Comparison of ENCODE assay signal across 8 cellular contexts in genomic region chr1:27153927-27154358, GRCh38. TPM values are rescaled to one million over a fixed set of nuclear protein-coding genes. Genes with fewer than 3 reads are reported as not detected.
DNase-seq lines count a peak whose midpoint lies in the region; ATAC-seq and TF ChIP-seq lines count a peak whose summit lies in the region.

No MANE protein-coding gene starts in this region.

- WGBS in thyroid gland, 2 donors = 85% methylated on average over 17 of the region's 21 CpGs

- TF ChIP-seq CTCF in ascending aorta (IDR thresholded peaks at IDR 0.05) (no peak), lower lobe of right lung (IDR thresholded peaks at IDR 0.05) (no peak), thyroid gland (IDR thresholded peaks at IDR 0.05) (no peak)

- H3K4me3 Mint-ChIP-seq in activated CD8-positive, alpha-beta memory T cell treated with anti-CD3 and anti-CD28 coated beads, Interleukin-2, amount 10 ng/mL, durations not matched to agents 7 days and 5 days = peak overlapping the region; percentile 91

- H3K4me1 ChIP-seq in ascending aorta (peaks cover 24 to 30% of the 10 kb centered on the region in 2 donors), lower lobe of right lung (peaks cover 63% of the 10 kb centered on the region), thyroid gland (peaks cover 32 to 52% of the 10 kb centered on the region in 2 donors)

- H3K9me3 Mint-ChIP-seq in activated CD8-positive, alpha-beta memory T cell treated with anti-CD3 and anti-CD28 coated beads, Interleukin-2, amount 10 ng/mL, durations not matched to agents 7 days and 5 days (ENCODE audit: low read depth) = no peaks in the 10 kb centered on the region

- H3K36me3 ChIP-seq in ascending aorta = no peaks in the 10 kb centered on the region
- H3K36me3 ChIP-seq in lower lobe of right lung = no peaks in the 10 kb centered on the region
- no peaks in the 10 kb centered on the region for H3K36me3 ChIP-seq in thyroid gland

- H3K27me3 Mint-ChIP-seq in activated CD8-positive, alpha-beta memory T cell treated with anti-CD3 and anti-CD28 coated beads, Interleukin-2, amount 10 ng/mL, durations not matched to agents 7 days and 5 days = no peaks in the 10 kb centered on the region

- CTCF ChIA-PET in activated CD8-positive, alpha-beta memory T cell treated with anti-CD3 and anti-CD28 coated beads, Interleukin-2, amount 10 ng/mL, durations not matched to agents 7 days and 5 days (lab: Charles Lee) = interaction anchor here (0.7 to 9.4 kb wide), 9 partner anchors 8 to 595 kb away, joined by 3 to 60 read pairs (median 5); partner anchors contain the start of gene AHDC1

- peak overlapping the region; percentile 85 for H3K27ac Mint-ChIP-seq in activated CD8-positive, alpha-beta memory T cell treated with anti-CD3 and anti-CD28 coated beads, Interleukin-2, amount 10 ng/mL, durations not matched to agents 7 days and 5 days

- H3K27me3 ChIP-seq in ascending aorta (no peaks in the 10 kb centered on the region), lower lobe of right lung (ENCODE audit: low read depth) (no peaks in the 10 kb centered on the region), thyroid gland (no peaks in the 10 kb centered on the region)

- H3K27ac ChIP-seq in ascending aorta (peak overlapping the region; percentile 80 to 89), lower lobe of right lung (peak overlapping the region; percentile 91), thyroid gland (peak overlapping the region; percentile 83 to 90 (median 87))

- H3K36me3 Mint-ChIP-seq in activated CD8-positive, alpha-beta memory T cell treated with anti-CD3 and anti-CD28 coated beads, Interleukin-2, amount 10 ng/mL, durations not matched to agents 7 days and 5 days = no peaks in the 10 kb centered on the region

- H3K9me3 ChIP-seq in ascending aorta (no peaks in the 10 kb centered on the region), lower lobe of right lung (no peaks in the 10 kb centered on the region), thyroid gland (no peaks in the 10 kb centered on the region)

- ATAC-seq in activated CD8-positive, alpha-beta memory T cell treated with anti-CD3 and anti-CD28 coated beads, Interleukin-2, amount 10 ng/mL, durations not matched to agents 7 days and 5 days = no peak
- ATAC-seq in lower lobe of right lung = no peak
- no peak for ATAC-seq in HG02884 (IDR thresholded peaks at IDR 0.05; ENCODE audit: unreplicated experiment)

- intact Hi-C loops in ascending aorta (cut with DNase I) (loop anchor here (2.0 to 5.0 kb wide), 4 partner anchors 35 to 155 kb away; no protein-coding TSS in a partner anchor), lower lobe of right lung (cut with DNase I) (no loop called here), thyroid gland (cut with DNase I) (loop anchor here (5.0 to 10.0 kb wide), 2 partner anchors 42 to 81 kb away; partner anchors contain the start of gene WDTC1)

- H3K4me3 ChIP-seq in ascending aorta (peak overlapping the region; percentile 72 to 82), lower lobe of right lung (peak overlapping the region; percentile 78), thyroid gland (replicated peaks in 1 of 3) (peak overlapping the region in 1 of 3 donors; percentile 46)

- DNase-seq in activated CD8-positive, alpha-beta memory T cell treated with anti-CD3 and anti-CD28 coated beads, Interleukin-2, amount 10 ng/mL, durations not matched to agents 7 days and 5 days = no peak
- DNase-seq in activated CD8-positive, alpha-beta memory T cell treated with anti-CD3 and anti-CD28 coated beads for 24 hours = no peak
- DNase-seq in ascending aorta (ENCODE audit: low spot score in 2 of 2) (no peak), lower lobe of right lung (no peak), thyroid gland (no peak), MV-4-11 (lab: John Stamatoyannopoulos, UW) (no peak), NCI-H2171 (lab: John Stamatoyannopoulos, UW) (no peak)

- TF ChIP-seq POLR2A in thyroid gland (IDR thresholded peaks at IDR 0.05) = no peak

- peaks cover 40% of the 10 kb centered on the region for H3K4me1 Mint-ChIP-seq in activated CD8-positive, alpha-beta memory T cell treated with anti-CD3 and anti-CD28 coated beads, Interleukin-2, amount 10 ng/mL, durations not matched to agents 7 days and 5 days

RNA-seq across cellular contexts. Expression of gene SLC9A1, which starts 1.0 kb away (rescaled TPM):
- total RNA-seq in activated CD8-positive, alpha-beta memory T cell treated with anti-CD3 and anti-CD28 coated beads, Interleukin-2, amount 10 ng/mL, durations not matched to agents 7 days and 5 days = 10 to 100 TPM; 25.8 to 26.3 TPM
- total RNA-seq in ascending aorta = 22.0 TPM
- total RNA-seq in lower lobe of right lung = 57.7 TPM
- total RNA-seq in thyroid gland = 10 to 100 TPM; 13.3 to 26.1 (median 19.9) TPM
